Comparison of ENCODE assay signal across 7 cellular contexts in the genomic region with DNA sequence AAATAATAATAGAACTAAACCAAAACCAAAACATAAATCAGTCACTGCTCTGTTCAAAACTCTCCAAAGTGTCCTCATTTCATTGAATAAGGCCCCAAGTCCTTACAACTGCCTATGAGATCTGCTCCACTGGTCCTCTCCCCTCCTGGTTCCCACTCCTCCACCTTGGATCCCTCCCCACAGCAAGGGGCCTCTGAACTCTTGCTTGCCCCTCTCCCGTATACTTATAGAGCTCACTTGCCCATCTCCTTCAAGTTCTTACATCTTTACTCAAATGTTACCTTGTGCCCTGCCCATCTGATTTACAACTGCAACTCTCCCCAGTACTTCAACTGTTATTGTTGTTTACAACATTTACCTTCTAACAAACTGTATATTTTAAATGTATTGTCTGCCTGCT. TPM values are rescaled to one million over a fixed set of nuclear protein-coding genes. Genes with fewer than 3 reads are reported as not detected.
DNase-seq lines count a peak whose midpoint lies in the region; ATAC-seq and TF ChIP-seq lines count a peak whose summit lies in the region.

No MANE protein-coding gene starts in this region.

- peak overlapping the region; percentile 88 for H3K9ac ChIP-seq in skeletal muscle satellite cell (ENCODE audit: low read depth, low read length)

- H3K9me3 ChIP-seq in skeletal muscle satellite cell (replicated peaks; ENCODE audit: low read length): no peaks in the 10 kb centered on the region

- CTCF ChIA-PET in T-cell (lab: Charles Lee): interaction anchor here (0.6 to 0.7 kb wide), 3 partner anchors 17 to 309 kb away, joined by 3 to 4 read pairs (median 3); a partner anchor contains a TSS

- peaks cover 25% of the 10 kb centered on the region for H3K36me3 Mint-ChIP-seq in T-cell

- no peaks in the 10 kb centered on the region for H3K4me1 ChIP-seq in foreskin keratinocyte
- H3K4me1 ChIP-seq in skeletal muscle satellite cell (ENCODE audit: control insufficient read depth, insufficient read depth, low read length): peaks cover 18% of the 10 kb centered on the region

- no peaks in the 10 kb centered on the region for H3K27me3 Mint-ChIP-seq in T-cell

- ATAC-seq in T-cell (replicated peaks in 1 of 4): no peak
- no peak for ATAC-seq in foreskin keratinocyte
- ATAC-seq in GM18511 (IDR thresholded peaks at IDR 0.05; ENCODE audit: unreplicated experiment): no peak
- ATAC-seq in GM18867 (IDR thresholded peaks at IDR 0.05; ENCODE audit: unreplicated experiment): no peak
- no peak for ATAC-seq in HG03025 (IDR thresholded peaks at IDR 0.05; ENCODE audit: low FRiP score, unreplicated experiment)

- DNase-seq in H7 (no peak), T-cell (no peak), foreskin keratinocyte (no peak)

- H3K4me3 ChIP-seq in H7 (ENCODE audit: insufficient read depth, low read depth, low read length): peak overlapping the region; percentile 93
- peak overlapping the region; percentile 88 for H3K4me3 ChIP-seq in skeletal muscle satellite cell (ENCODE audit: low read length)

- H3K4me1 Mint-ChIP-seq in T-cell: peaks cover 37 to 42% (median 38%) of the 10 kb centered on the region in 3 donors

- peak overlapping the region; percentile 50 for H3K27ac ChIP-seq in foreskin keratinocyte

- H3K36me3 ChIP-seq in H7 (replicated peaks; ENCODE audit: control insufficient read depth, insufficient read depth, low read length) (peaks cover 19% of the 10 kb centered on the region), skeletal muscle satellite cell (ENCODE audit: insufficient read depth, low read length) (peaks cover 15% of the 10 kb centered on the region)

- POLR2A ChIA-PET in T-cell (lab: Charles Lee): interaction anchor here in 1 of 2 donors (0.6 kb wide), 1 partner anchor 452 kb away, joined by 3 read pairs; no protein-coding TSS in a partner anchor

- peaks cover 8% of the 10 kb centered on the region for H3K27me3 ChIP-seq in H7 (ENCODE audit: control insufficient read depth, insufficient read depth, low read length)
- peaks cover 6% of the 10 kb centered on the region for H3K27me3 ChIP-seq in foreskin keratinocyte
- no peaks in the 10 kb centered on the region for H3K27me3 ChIP-seq in skeletal muscle satellite cell (ENCODE audit: control insufficient read depth, insufficient read depth, low read length)

- peak overlapping the region; percentile 82 to 89 (median 87) for H3K4me3 Mint-ChIP-seq in T-cell

- peak overlapping the region; percentile 63 to 77 for H3K27ac Mint-ChIP-seq in T-cell

- H3K9me3 Mint-ChIP-seq in T-cell: no peaks in the 10 kb centered on the region

- H3K4me2 ChIP-seq in skeletal muscle satellite cell (ENCODE audit: low read length): peak overlapping the region; percentile 99

- TF ChIP-seq CTCF in foreskin keratinocyte (conservative IDR thresholded peaks at IDR 0.05): no peak

RNA-seq across cellular contexts. Expression of a gene that starts 0.8 kb away (rescaled TPM):
- total RNA-seq in H7 (2014; rRNA removed; shearing (Covaris generic)): 134 and 136 TPM in 2 replicates
- total RNA-seq in T-cell: 10 to 100 TPM; 53.4 to 85.1 (median 72.6) TPM
- total RNA-seq in foreskin keratinocyte: 183 and 206 TPM in 2 replicates
- polyA plus RNA-seq in foreskin keratinocyte: 235 and 262 TPM in 2 replicates
- 143 and 171 TPM in 2 replicates for total RNA-seq in skeletal muscle satellite cell (2012; rRNA removed)

RNA-seq across cellular contexts. Expression of a gene that starts 18.4 kb away (rescaled TPM):
- total RNA-seq in H7 (2014; rRNA removed; shearing (Covaris generic)): 12.9 and 15.8 TPM in 2 replicates
- total RNA-seq in T-cell (10 to 100 TPM; 18.1 to 28.4 (median 23.1) TPM), foreskin keratinocyte (7.3 and 11.6 TPM in 2 replicates)
- 7.9 and 15.5 TPM in 2 replicates for polyA plus RNA-seq in foreskin keratinocyte
- total RNA-seq in skeletal muscle satellite cell (2012; rRNA removed): 36.7 and 51.7 TPM in 2 replicates

RNA-seq across cellular contexts. Expression of a gene that starts 18.6 kb away (rescaled TPM):
- total RNA-seq in H7 (2014; rRNA removed; shearing (Covaris generic)): 1.4 and 4.7 TPM in 2 replicates
- total RNA-seq in T-cell (not detected), foreskin keratinocyte (not detected in 2 replicates)
- not detected in 2 replicates for polyA plus RNA-seq in foreskin keratinocyte
- not detected in 2 replicates for total RNA-seq in skeletal muscle satellite cell (2012; rRNA removed)

RNA-seq across cellular contexts. Expression of a gene that starts 40.2 kb away (rescaled TPM):
- total RNA-seq in H7 (2014; rRNA removed; shearing (Covaris generic)): 16.9 and 17.0 TPM in 2 replicates
- total RNA-seq in T-cell (10 to 100 TPM; 39.5 to 81.9 (median 70.7) TPM), foreskin keratinocyte (11.1 and 11.9 TPM in 2 replicates)
- polyA plus RNA-seq in foreskin keratinocyte: 9.6 and 9.8 TPM in 2 replicates
- total RNA-seq in skeletal muscle satellite cell (2012; rRNA removed): 16.0 and 23.8 TPM in 2 replicates

RNA-seq across cellular contexts. Expression of a gene that starts 57.2 kb away (rescaled TPM):
- total RNA-seq in H7 (2014; rRNA removed; shearing (Covaris generic)): 2.7 and 4.5 TPM in 2 replicates
- total RNA-seq in T-cell (1 to 10 TPM; 1.1 to 2.9 (median 1.7) TPM), foreskin keratinocyte (0.11 TPM in 1 of 2 replicates, not detected in the other)
- polyA plus RNA-seq in foreskin keratinocyte: 0.08 TPM in 1 of 2 replicates, not detected in the other
- 2.2 TPM in 1 of 2 replicates, not detected in the other for total RNA-seq in skeletal muscle satellite cell (2012; rRNA removed)
